ENCODE assay signal across 10 cellular contexts in genomic region chr5:143033535-143034260, GRCh38.
DNase-seq lines count a peak whose midpoint lies in the region; TF ChIP-seq lines count a peak whose summit lies in the region.
"Had no signal": no experiment of that assay in that cellular context is flagged by ENCODE, and none has a peak within 500 bp of the region (broad histone marks: within the 10 kb centered on the region; RNA-seq: fewer than 3 reads in every experiment).

No MANE protein-coding gene starts in this region.

- H2BK12ac ChIP-seq in neuronal stem cell (ENCODE audit: low read length), result no peak overlapping the region

- no peaks in the 10 kb centered on the region for H3K79me1 ChIP-seq in neuronal stem cell (ENCODE audit: low read depth, low read length)

- H2AK5ac ChIP-seq in neuronal stem cell (ENCODE audit: low read depth, low read length), result no peak overlapping the region

- peak; percentile 68 for TF ChIP-seq EP300 in Ishikawa (IDR thresholded peaks at IDR 0.05; ENCODE audit: borderline replicate concordance)

- no peak overlapping the region for H4K91ac ChIP-seq in neuronal stem cell (ENCODE audit: low read depth, low read length, poor library complexity)

- in situ Hi-C loops in brain microvascular endothelial cell (cut with HindIII; ENCODE audit: low pct_ligation_motif_present, low sequenced_read_pairs), result no loop called here

- no peak for TF ChIP-seq RAD21 in Ishikawa (IDR thresholded peaks at IDR 0.05; ENCODE audit: low read depth)

- H3K27me3 ChIP-seq in brain microvascular endothelial cell (replicated peaks) (no peaks in the 10 kb centered on the region), neuronal stem cell (ENCODE audit: control insufficient read depth in 3 of 3, insufficient read depth in 3 of 3, low read depth in 1 of 3, low read length in 3 of 3) (no peaks in the 10 kb centered on the region)

- H2BK15ac ChIP-seq in neuronal stem cell (ENCODE audit: low read length), result no peak overlapping the region

- no peaks in the 10 kb centered on the region for H3K9me3 ChIP-seq in neuronal stem cell (replicated peaks in 1 of 2; ENCODE audit: control insufficient read depth in 2 of 2, insufficient read depth in 1 of 2, low read depth in 1 of 2, low read length in 2 of 2)

- H3K9ac ChIP-seq in neuronal stem cell (ENCODE audit: low read depth, low read length, poor library complexity), result no peak overlapping the region

- no peak overlapping the region for H3K4ac ChIP-seq in neuronal stem cell (ENCODE audit: low read length)

- no peak overlapping the region for H3K18ac ChIP-seq in neuronal stem cell (ENCODE audit: low read length)

- H3K23ac ChIP-seq in neuronal stem cell (ENCODE audit: low read depth, low read length, poor library complexity), result no peak overlapping the region

- no peak overlapping the region for H4K8ac ChIP-seq in neuronal stem cell (ENCODE audit: low read depth, low read length)

- H2AFZ ChIP-seq in neuronal stem cell (ENCODE audit: low read length), result no peak overlapping the region

- no peak overlapping the region for H3K14ac ChIP-seq in neuronal stem cell (ENCODE audit: low read length)

- no peak overlapping the region for H2BK120ac ChIP-seq in neuronal stem cell (ENCODE audit: low read depth, low read length)

- H3K4me3 ChIP-seq in brain microvascular endothelial cell (ENCODE audit: low read depth, low read length), result no peak overlapping the region
- H3K4me3 ChIP-seq in neuronal stem cell (ENCODE audit: low read length in 2 of 2), result no peak overlapping the region
- H3K4me3 ChIP-seq: SK-N-MC had no signal

- DNase-seq in AG20443 (ENCODE audit: low spot score) (peak; percentile 75), brain microvascular endothelial cell (peak; percentile 58), lung microvascular endothelial cell (ENCODE audit: low read depth in 2 of 2) (peak; percentile 61 to 87), UCSD-AML1 (lab: John Stamatoyannopoulos, UW; ENCODE audit: unreplicated experiment) (no peak), Ammon's horn (ENCODE audit: low spot score) (no peak), neuronal stem cell (ENCODE audit: low spot score) (no peak)
- no peak for DNase-seq in stimulated activated CD4-positive, alpha-beta T cell treated with anti-CD3 and anti-CD28 coated beads, Interleukin-2, amount 100 ng/mL, for 48 hours
- DNase-seq: head of caudate nucleus had no signal

- no peak overlapping the region for H3K4me2 ChIP-seq in neuronal stem cell (ENCODE audit: insufficient read depth, low read length, poor library complexity, severe bottlenecking)

- no peak overlapping the region for H2BK5ac ChIP-seq in neuronal stem cell (ENCODE audit: low read length)

- peaks cover 0 to 11% of the 10 kb centered on the region in 2 donors for H3K4me1 ChIP-seq in neuronal stem cell (ENCODE audit: control insufficient read depth in 2 of 2, insufficient read depth in 1 of 2, low read depth in 1 of 2, low read length in 2 of 2)

- H3K27ac ChIP-seq in brain microvascular endothelial cell, result no peak overlapping the region
- H3K27ac ChIP-seq in neuronal stem cell (replicated peaks; ENCODE audit: low read length), result no peak overlapping the region
- H3K27ac ChIP-seq: SK-N-MC had no signal

- no CpG with 5 or more reads among the region's 10 CpGs for WGBS in neuronal stem cell (ENCODE audit: extremely low coverage in 2 of 2, insufficient read length in 2 of 2, insufficient replicate concordance in 1 of 2), 2 donors

- H3K36me3 ChIP-seq in brain microvascular endothelial cell (replicated peaks) (no peaks in the 10 kb centered on the region), neuronal stem cell (replicated peaks in 1 of 2; ENCODE audit: control insufficient read depth in 2 of 2, insufficient read depth in 2 of 2, low read length in 2 of 2) (no peaks in the 10 kb centered on the region)

- TF ChIP-seq CTCF in brain microvascular endothelial cell (IDR thresholded peaks at IDR 0.05; ENCODE audit: low read depth, low read length, missing control alignments), result no peak

TF ChIP-seq in Ishikawa, 13 proteins besides CTCF, POLR2A, EP300 and RAD21:
- TF ChIP-seq USF1 (IDR thresholded peaks at IDR 0.05) (no peak), CREB1 (IDR thresholded peaks at IDR 0.05; ENCODE audit: low read depth) (no peak), ZBTB7A (IDR thresholded peaks at IDR 0.05; ENCODE audit: low read depth) (no peak), REST (IDR thresholded peaks at IDR 0.05; ENCODE audit: low read depth) (no peak), TEAD4 (IDR thresholded peaks at IDR 0.05) (peak; percentile 68), YY1 (IDR thresholded peaks at IDR 0.05; ENCODE audit: low read depth) (no peak), TAF1 (IDR thresholded peaks at IDR 0.05; ENCODE audit: low read depth) (no peak), NFIC (IDR thresholded peaks at IDR 0.05) (peak; percentile 81), CEBPB (IDR thresholded peaks at IDR 0.05) (no peak), MAX (IDR thresholded peaks at IDR 0.05) (no peak), FOXM1 (IDR thresholded peaks at IDR 0.05; ENCODE audit: borderline replicate concordance, low read depth) (peak; percentile 69; the same call in 1 of the 2 replicates), TCF12 (IDR thresholded peaks at IDR 0.05; ENCODE audit: low read depth) (peak; percentile 58; the same call in 1 of the 2 replicates), EGR1 (IDR thresholded peaks at IDR 0.05) (no peak)

Comparison
In these comparisons a context has a peak if more than half of its experiments do, and no peak if none do; other contexts are left out.
1. DNase-seq: peak in AG20443 (single experiment), brain microvascular endothelial cell (single experiment) and lung microvascular endothelial cell (2 of 2); none in UCSD-AML1 (single experiment), Ammon's horn (single experiment), neuronal stem cell (single experiment) and stimulated activated CD4-positive, alpha-beta T cell treated with anti-CD3 and anti-CD28 coated beads, Interleukin-2, amount 100 ng/mL, for 48 hours (0 of 2).